In the genomic region with DNA sequence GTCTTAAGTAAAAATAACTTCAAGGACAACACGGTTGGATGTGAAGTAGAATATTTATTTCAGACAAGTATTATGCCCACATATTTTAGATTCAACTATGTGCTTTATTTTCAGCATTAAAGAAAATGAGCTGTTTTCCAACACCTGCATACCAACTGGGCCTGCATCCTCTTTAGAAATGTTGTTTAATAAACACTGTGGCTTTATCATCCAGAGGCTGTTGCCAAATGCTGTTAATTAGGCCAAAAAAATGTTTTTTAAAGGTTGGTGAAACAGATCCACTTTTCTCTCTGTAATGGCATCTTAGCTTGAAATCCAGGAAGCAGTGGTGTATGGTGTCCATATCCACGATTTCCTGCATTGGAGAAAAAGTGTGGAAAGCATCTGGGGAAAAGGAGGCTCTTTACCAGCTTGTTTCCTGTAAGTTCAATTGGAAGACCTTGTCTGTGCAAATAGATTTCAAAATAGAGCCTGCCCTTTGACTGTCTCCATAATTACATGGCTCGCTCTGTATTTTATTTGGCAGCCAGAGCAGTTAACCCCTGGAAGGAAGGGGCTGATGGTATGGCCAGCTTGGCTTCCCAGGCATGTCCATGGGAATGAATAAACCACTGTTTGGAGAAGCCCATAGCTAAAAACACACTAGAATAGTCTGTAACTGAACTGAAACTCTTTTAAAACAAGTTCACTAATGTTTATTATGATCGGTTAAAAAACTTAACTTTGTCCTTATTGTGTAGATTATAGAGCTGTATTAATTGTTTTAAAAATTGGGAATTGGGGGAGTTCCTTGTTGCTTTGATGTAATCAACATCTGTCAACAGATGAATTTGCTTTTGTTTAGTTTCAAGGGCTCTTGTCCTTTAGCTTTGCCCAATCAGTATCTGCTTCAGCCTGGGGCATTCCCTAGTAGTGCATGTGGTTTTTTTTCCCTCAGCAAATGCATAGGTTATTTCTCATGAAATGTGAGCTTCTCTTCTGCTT, we compare ENCODE assay signal across 11 cellular contexts. TPM values are rescaled to one million over a fixed set of nuclear protein-coding genes. Genes with fewer than 3 reads are reported as not detected.
DNase-seq lines count a peak whose midpoint lies in the region; ATAC-seq and TF ChIP-seq lines count a peak whose summit lies in the region.
"Had no signal": no experiment of that assay in that cellular context is flagged by ENCODE, and none has a peak within 500 bp of the region (broad histone marks: within the 10 kb centered on the region; RNA-seq: fewer than 3 reads in every experiment).

No MANE protein-coding gene starts in this region.

- no peak overlapping the region for H3K4me3 Mint-ChIP-seq in activated naive CD4-positive, alpha-beta T cell treated with anti-CD3 and anti-CD28 coated beads, Interleukin-2, amount 10 ng/mL, durations not matched to agents 7 days and 5 days

- H3K4me1 ChIP-seq in osteoblast (ENCODE audit: insufficient read depth, low read length), result peaks cover 9% of the 10 kb centered on the region

- no peaks in the 10 kb centered on the region for H3K9me3 ChIP-seq in osteoblast (ENCODE audit: low read depth, low read length)

- no peaks in the 10 kb centered on the region for H3K36me3 Mint-ChIP-seq in activated naive CD4-positive, alpha-beta T cell treated with anti-CD3 and anti-CD28 coated beads, Interleukin-2, amount 10 ng/mL, durations not matched to agents 7 days and 5 days

- CTCF ChIA-PET in activated naive CD4-positive, alpha-beta T cell treated with anti-CD3 and anti-CD28 coated beads, Interleukin-2, amount 10 ng/mL, durations not matched to agents 7 days and 5 days (lab: Charles Lee), result no interaction called here

- peak overlapping the region; percentile 66 for H2AFZ ChIP-seq in osteoblast (ENCODE audit: low read length)

- H3K4me3 ChIP-seq in cardiac fibroblast (replicated peaks in 1 of 2; ENCODE audit: low read depth in 2 of 2, low read length in 2 of 2), result no peak overlapping the region
- peak overlapping the region; percentile 52 for H3K4me3 ChIP-seq in osteoblast (ENCODE audit: insufficient read depth, low read length)

- no peaks in the 10 kb centered on the region for H4K20me1 ChIP-seq in osteoblast (ENCODE audit: insufficient read depth, low read length)

- H3K79me2 ChIP-seq in osteoblast (ENCODE audit: insufficient read depth, low read length), result no peaks in the 10 kb centered on the region

- H3K27me3 Mint-ChIP-seq in activated naive CD4-positive, alpha-beta T cell treated with anti-CD3 and anti-CD28 coated beads, Interleukin-2, amount 10 ng/mL, durations not matched to agents 7 days and 5 days, result no peaks in the 10 kb centered on the region

- no peaks in the 10 kb centered on the region for H3K4me1 Mint-ChIP-seq in activated naive CD4-positive, alpha-beta T cell treated with anti-CD3 and anti-CD28 coated beads, Interleukin-2, amount 10 ng/mL, durations not matched to agents 7 days and 5 days

- H3K27ac ChIP-seq in osteoblast (ENCODE audit: low read depth, low read length), result no peak overlapping the region

- no peaks in the 10 kb centered on the region for H3K9me3 Mint-ChIP-seq in activated naive CD4-positive, alpha-beta T cell treated with anti-CD3 and anti-CD28 coated beads, Interleukin-2, amount 10 ng/mL, durations not matched to agents 7 days and 5 days

- DNase-seq in H4 (ENCODE audit: low spot score), result peak; percentile 44
- peak; percentile 13 for DNase-seq in NCI-H2171 treated with DMSO at 0.1 percent for 48 hours (lab: John Stamatoyannopoulos, UW)
- peak; percentile 27 to 64 for DNase-seq in cardiac fibroblast (ENCODE audit: low read depth in 2 of 2)
- DNase-seq in osteoblast (ENCODE audit: insufficient read length, low spot score, missing footprints), result no peak
- no peak for DNase-seq in T-helper 9 cell
- DNase-seq in activated naive CD4-positive, alpha-beta T cell treated with anti-CD3 and anti-CD28 coated beads, Interleukin-2, amount 10 ng/mL, durations not matched to agents 7 days and 5 days, result no peak
- DNase-seq: activated effector memory CD4-positive, alpha-beta T cell treated with anti-CD3 and anti-CD28 coated beads, Interleukin-2, amount 50 U/mL, for 16 hours; kidney glomerular epithelial cell; NCI-H526 treated with DMSO at 0.1 percent for 48 hours had no signal

- H3K36me3 ChIP-seq in osteoblast (ENCODE audit: insufficient read depth, low read length), result no peaks in the 10 kb centered on the region

- peak overlapping the region; percentile 67 for H3K4me2 ChIP-seq in osteoblast (ENCODE audit: insufficient read depth, low read length)

- H3K27ac Mint-ChIP-seq in activated naive CD4-positive, alpha-beta T cell treated with anti-CD3 and anti-CD28 coated beads, Interleukin-2, amount 10 ng/mL, durations not matched to agents 7 days and 5 days, result no peak overlapping the region

- no peaks in the 10 kb centered on the region for H3K27me3 ChIP-seq in osteoblast (ENCODE audit: insufficient read depth, low read length)

- no peak for ATAC-seq in GM21619 (IDR thresholded peaks at IDR 0.05; ENCODE audit: unreplicated experiment)

- no peak for TF ChIP-seq CTCF in cardiac fibroblast (IDR thresholded peaks at IDR 0.05; ENCODE audit: low read depth, low read length)
- TF ChIP-seq CTCF in osteoblast (IDR thresholded peaks at IDR 0.05; ENCODE audit: extremely low read depth, low read depth, low read length), result no peak

RNA-seq across cellular contexts. Expression of gene DLX1, which starts 33.0 kb away (rescaled TPM):
- total RNA-seq in H4 (2014; rRNA removed; shearing (Covaris generic)), result 5.8 and 8.4 TPM in 2 replicates
- total RNA-seq in osteoblast, result 1.8 and 2.4 TPM in 2 replicates
- total RNA-seq: renal cortical epithelial cell had no signal

RNA-seq across cellular contexts. Expression of gene DLX2, which starts 50.4 kb away (rescaled TPM):
- total RNA-seq in H4 (2014; rRNA removed; shearing (Covaris generic)), result 2.6 and 3.3 TPM in 2 replicates
- total RNA-seq in osteoblast, result 0.36 and 0.59 TPM in 2 replicates
- total RNA-seq: renal cortical epithelial cell had no signal

RNA-seq across cellular contexts. Expression of gene METAP1D, which starts 52.5 kb away (rescaled TPM):
- total RNA-seq in H4 (2014; rRNA removed; shearing (Covaris generic)), result 30.7 and 36.0 TPM in 2 replicates
- 11.2 and 12.7 TPM in 2 replicates for total RNA-seq in osteoblast

Comparison
In these comparisons a context has a peak if more than half of its experiments do, and no peak if none do; other contexts are left out.
1. DNase-seq: peak in H4 (single experiment), NCI-H2171 treated with DMSO at 0.1 percent for 48 hours (single experiment) and cardiac fibroblast (2 of 2); none in osteoblast (single experiment), T-helper 9 cell (single experiment) and activated naive CD4-positive, alpha-beta T cell treated with anti-CD3 and anti-CD28 coated beads, Interleukin-2, amount 10 ng/mL, durations not matched to agents 7 days and 5 days (single experiment).